In genomic region chr7:22154130-22154529, GRCh38 we compare ENCODE assay signal across 14 cellular contexts.
A peak's percentile ranks its signal among the peaks of the same experiment; 100 is the strongest.
DNase-seq lines count a peak whose midpoint lies in the region; ATAC-seq and TF ChIP-seq lines count a peak whose summit lies in the region.
"Had no signal": no experiment of that assay in that cellular context is flagged by ENCODE, and none has a peak within 500 bp of the region (broad histone marks: within the 10 kb centered on the region; RNA-seq: fewer than 3 reads in every experiment).

No MANE protein-coding gene starts in this region.

- CTCF ChIA-PET in PC-9 (lab: Charles Lee), result no interaction called here

- H3K27ac Mint-ChIP-seq in immature natural killer cell, result peak overlapping the region in 2 of 6 donors; percentile 6 to 40
- H3K27ac Mint-ChIP-seq: stimulated activated effector memory CD8-positive, alpha-beta T cell treated with anti-CD3 and anti-CD28 coated beads, Interleukin-12 subunit alpha, Interleukin-12 subunit beta, amount 100 ng/mL, for 72 hours had no signal

- WGBS in tibial nerve, 2 donors, result 27 to 34% methylated on average over 2 of the region's 2 CpGs

- H3K4me3 ChIP-seq in left ventricle myocardium inferior (no peak overlapping the region), tibial nerve (no peak overlapping the region), PC-9 (no peak overlapping the region)

- no peaks in the 10 kb centered on the region for H3K27me3 ChIP-seq in left ventricle myocardium inferior (ENCODE audit: low read depth)
- no peaks in the 10 kb centered on the region for H3K27me3 ChIP-seq in tibial nerve
- no peaks in the 10 kb centered on the region for H3K27me3 ChIP-seq in PC-9 (ENCODE audit: insufficient read depth, low read depth)

- no peak for ATAC-seq in left ventricle myocardium superior
- ATAC-seq in GM19328 (IDR thresholded peaks at IDR 0.05; ENCODE audit: unreplicated experiment), result no peak
- ATAC-seq: stimulated activated effector memory CD8-positive, alpha-beta T cell treated with anti-CD3 and anti-CD28 coated beads, Interleukin-12 subunit alpha, Interleukin-12 subunit beta, amount 100 ng/mL, for 72 hours had no signal

- DNase-seq in left ventricle myocardium inferior, result no peak
- DNase-seq in left ventricle myocardium superior, result no peak
- DNase-seq in astrocyte of the hippocampus (ENCODE audit: low read depth, low spot score), result peak; percentile 33
- peak in 2 of 3 donors; percentile 11 to 30 for DNase-seq in immature natural killer cell
- no peak for DNase-seq in tibial nerve (ENCODE audit: low spot score in 2 of 2)
- no peak for DNase-seq in SW480 (ENCODE audit: low spot score)
- DNase-seq in PC-9, result no peak
- DNase-seq: activated CD4-positive, alpha-beta T cell treated with anti-CD3 and anti-CD28 coated beads for 48 hours; activated effector memory CD4-positive, alpha-beta T cell treated with anti-CD3 and anti-CD28 coated beads, Interleukin-2, amount 50 U/mL, for 16 hours; NCI-H1092; NCI-H446; stimulated activated CD4-positive, alpha-beta T cell treated with anti-CD3 and anti-CD28 coated beads, Interleukin-1b, Interleukin-23, amount 100 ng/mL, for 48 hours had no signal

- no peaks in the 10 kb centered on the region for H3K36me3 Mint-ChIP-seq in immature natural killer cell
- H3K36me3 Mint-ChIP-seq: stimulated activated effector memory CD8-positive, alpha-beta T cell treated with anti-CD3 and anti-CD28 coated beads, Interleukin-12 subunit alpha, Interleukin-12 subunit beta, amount 100 ng/mL, for 72 hours had no signal

- no peak overlapping the region for H3K4me3 Mint-ChIP-seq in immature natural killer cell
- H3K4me3 Mint-ChIP-seq: stimulated activated effector memory CD8-positive, alpha-beta T cell treated with anti-CD3 and anti-CD28 coated beads, Interleukin-12 subunit alpha, Interleukin-12 subunit beta, amount 100 ng/mL, for 72 hours had no signal

- peaks cover 0 to 6% (median 0%) of the 10 kb centered on the region in 3 donors for H3K27me3 Mint-ChIP-seq in immature natural killer cell (ENCODE audit: low read depth in 3 of 3)

- no peak overlapping the region for H2AFZ ChIP-seq in PC-9

- H3K27ac ChIP-seq in left ventricle myocardium inferior (replicated peaks) (peak overlapping the region; percentile 45), tibial nerve (peak overlapping the region; percentile 52 to 77 (median 64)), PC-9 (no peak overlapping the region)

- no peak for TF ChIP-seq EP300 in tibial nerve (IDR thresholded peaks at IDR 0.05)

- no peaks in the 10 kb centered on the region for H3K9me2 ChIP-seq in PC-9 (ENCODE audit: insufficient read depth)

- intact Hi-C loops in left ventricle myocardium inferior (cut with micrococcal nuclease), result no loop called here
- intact Hi-C loops in left ventricle myocardium superior (cut with micrococcal nuclease), result no loop called here
- intact Hi-C loops in PC-9 (cut with micrococcal nuclease; ENCODE audit: unreplicated experiment), result no loop called here

- H3K4me1 ChIP-seq in left ventricle myocardium inferior (peaks cover 16% of the 10 kb centered on the region), tibial nerve (peaks cover 0 to 40% (median 10%) of the 10 kb centered on the region in 4 donors), PC-9 (replicated peaks; ENCODE audit: insufficient read depth) (0 out of 2 replicates have a peak, but pooled peaks cover 3% of the 10 kb centered on the region)

- POLR2A ChIA-PET in PC-9 (lab: Charles Lee; ENCODE audit: unreplicated experiment), result no interaction called here

- no peaks in the 10 kb centered on the region for H3K9me3 Mint-ChIP-seq in immature natural killer cell
- H3K9me3 Mint-ChIP-seq: stimulated activated effector memory CD8-positive, alpha-beta T cell treated with anti-CD3 and anti-CD28 coated beads, Interleukin-12 subunit alpha, Interleukin-12 subunit beta, amount 100 ng/mL, for 72 hours had no signal

- no TSS peak for BruUV-seq in PC-9 (replicated peaks; lab: Mats Ljungman, UMichigan)

- no peak overlapping the region for H3K4me2 ChIP-seq in PC-9

- TF ChIP-seq POLR2A in tibial nerve (IDR thresholded peaks at IDR 0.05), result no peak

- H3K9me3 ChIP-seq in left ventricle myocardium inferior (replicated peaks) (no peaks in the 10 kb centered on the region), tibial nerve (no peaks in the 10 kb centered on the region), PC-9 (ENCODE audit: insufficient read depth, low read depth) (no peaks in the 10 kb centered on the region)

- no peaks in the 10 kb centered on the region for H3F3A ChIP-seq in PC-9 (ENCODE audit: insufficient read depth, low read depth)

- no peaks in the 10 kb centered on the region for H4K20me1 ChIP-seq in PC-9 (ENCODE audit: insufficient read depth)

- H3K36me3 ChIP-seq in left ventricle myocardium inferior, result peaks cover 48% of the 10 kb centered on the region
- peaks cover 0 to 10% (median 0%) of the 10 kb centered on the region in 3 donors for H3K36me3 ChIP-seq in tibial nerve
- no peaks in the 10 kb centered on the region for H3K36me3 ChIP-seq in PC-9 (ENCODE audit: low read depth)

- peaks cover 4 to 13% of the 10 kb centered on the region in 2 donors for H3K4me1 Mint-ChIP-seq in immature natural killer cell
- H3K4me1 Mint-ChIP-seq: stimulated activated effector memory CD8-positive, alpha-beta T cell treated with anti-CD3 and anti-CD28 coated beads, Interleukin-12 subunit alpha, Interleukin-12 subunit beta, amount 100 ng/mL, for 72 hours had no signal

- H3K79me2 ChIP-seq in PC-9 (ENCODE audit: low read depth), result no peaks in the 10 kb centered on the region

- TF ChIP-seq CTCF in left ventricle myocardium inferior (IDR thresholded peaks at IDR 0.05; ENCODE audit: borderline replicate concordance) (no peak), tibial nerve (IDR thresholded peaks at IDR 0.05) (no peak), PC-9 (conservative IDR thresholded peaks at IDR 0.05) (no peak)

Comparison
In these comparisons a context has a peak if more than half of its experiments do, and no peak if none do; other contexts are left out.
1. DNase-seq: peak in astrocyte of the hippocampus (single experiment) and immature natural killer cell (2 of 3); none in left ventricle myocardium inferior (single experiment), left ventricle myocardium superior (single experiment), tibial nerve (0 of 2), SW480 (single experiment) and PC-9 (0 of 2).